In the genomic region with DNA sequence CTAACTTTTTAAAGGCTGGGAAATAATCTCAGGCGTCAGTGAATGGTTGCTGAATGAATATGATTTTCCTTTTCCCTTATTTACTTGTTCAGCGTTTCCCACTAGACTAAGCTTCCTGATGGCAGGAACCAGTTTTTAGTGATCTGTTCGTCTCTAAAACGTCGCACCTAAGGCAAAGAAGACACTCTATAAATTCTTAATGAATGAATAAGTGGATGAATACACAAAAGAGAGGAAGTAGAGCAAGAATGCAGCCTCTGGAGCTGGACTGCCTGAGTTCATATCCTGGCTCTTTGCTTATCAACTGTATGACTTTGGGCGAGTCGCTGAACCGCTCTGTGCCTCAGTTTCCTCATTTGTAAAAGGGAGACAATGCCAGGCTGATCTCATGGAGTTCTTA, we compare ENCODE assay signal across 18 cellular contexts. TPM values are rescaled to one million over a fixed set of nuclear protein-coding genes. Genes with fewer than 3 reads are reported as not detected.
DNase-seq lines count a peak whose midpoint lies in the region; ATAC-seq and TF ChIP-seq lines count a peak whose summit lies in the region.
"Had no signal": no experiment of that assay in that cellular context is flagged by ENCODE, and none has a peak within 500 bp of the region (broad histone marks: within the 10 kb centered on the region; RNA-seq: fewer than 3 reads in every experiment).

No MANE protein-coding gene starts in this region.

- POLR2A ChIA-PET in PC-9 (lab: Charles Lee; ENCODE audit: unreplicated experiment): no interaction called here

- ATAC-seq in GM21529 (IDR thresholded peaks at IDR 0.05; ENCODE audit: unreplicated experiment): no peak
- ATAC-seq: GM12878, K562 had no signal

- in situ Hi-C loops in GM23248 (cut with MboI): no loop called here

- H3K9me2 ChIP-seq in PC-9 (ENCODE audit: insufficient read depth) (no peaks in the 10 kb centered on the region), GM23248 (ENCODE audit: insufficient read depth) (no peaks in the 10 kb centered on the region)

- H3K27ac ChIP-seq in PC-9: peak overlapping the region; percentile 80
- peak overlapping the region; percentile 98 for H3K27ac ChIP-seq in epithelial cell of prostate
- H3K27ac ChIP-seq in GM23248: no peak overlapping the region
- H3K27ac ChIP-seq: BLaER1 treated with 17β-estradiol and CSF1 and Interleukin-3, amounts not matched to agents 10 nM and 100 nM; HL-60 had no signal

- H3K4me2 ChIP-seq in PC-9 (peak overlapping the region; percentile 53), GM23248 (ENCODE audit: unreplicated experiment) (no peak overlapping the region)
- H3K4me2 ChIP-seq: BLaER1 treated with 17β-estradiol and CSF1 and Interleukin-3, amounts not matched to agents 10 nM and 100 nM had no signal

- H3F3A ChIP-seq in PC-9 (ENCODE audit: insufficient read depth, low read depth): peaks cover 30% of the 10 kb centered on the region
- no peaks in the 10 kb centered on the region for H3F3A ChIP-seq in GM23248 (ENCODE audit: insufficient read depth)

- CTCF ChIA-PET in PC-9 (lab: Charles Lee): interaction anchor here (0.6 kb wide), 1 partner anchor 981 kb away, joined by 4 read pairs; no protein-coding TSS in a partner anchor

- H3K9ac ChIP-seq in GM23248: no peak overlapping the region
- H3K9ac ChIP-seq: BLaER1 treated with 17β-estradiol and CSF1 and Interleukin-3, amounts not matched to agents 10 nM and 100 nM had no signal

- WGBS in GM23248 (ENCODE audit: low coverage in 1 of 2, low lambda C conversion rate in 2 of 2, missing lambda C conversion rate in 2 of 2), 2 experiments: 44% methylated on average over 8 of the region's 8 CpGs

- no TSS peak for BruUV-seq in PC-9 (replicated peaks; lab: Mats Ljungman, UMichigan)

- H3K36me3 ChIP-seq in PC-9 (ENCODE audit: low read depth) (no peaks in the 10 kb centered on the region; the same call in 1 of the 2 replicates), GM23248 (ENCODE audit: low read depth) (no peaks in the 10 kb centered on the region)
- H3K36me3 ChIP-seq: BLaER1 treated with 17β-estradiol and CSF1 and Interleukin-3, amounts not matched to agents 10 nM and 100 nM; HAP-1 had no signal

- DNase-seq in EL (peak; percentile 10), PC-9 (peak in 1 of 2 experiments; percentile 84), epithelial cell of prostate (ENCODE audit: low read depth, low spot score) (no peak), retina (peak; percentile 27), amygdala (lab: John Stamatoyannopoulos, UW) (no peak), GM23248 (no peak)
- DNase-seq: ACHN; CD4-positive, CD25-positive, alpha-beta regulatory T cell; DMS53 had no signal

- H3K79me2 ChIP-seq in PC-9 (ENCODE audit: low read depth) (peaks cover 75% of the 10 kb centered on the region), GM23248 (ENCODE audit: insufficient read depth) (no peaks in the 10 kb centered on the region)

- intact Hi-C loops in PC-9 (cut with micrococcal nuclease; ENCODE audit: unreplicated experiment): loop anchor here (1.0 kb wide), 1 partner anchor 37 kb away; no protein-coding TSS in a partner anchor

- H4K20me1 ChIP-seq in PC-9 (ENCODE audit: insufficient read depth) (no peaks in the 10 kb centered on the region), GM23248 (ENCODE audit: insufficient read depth) (no peaks in the 10 kb centered on the region)
- H4K20me1 ChIP-seq: BLaER1 treated with 17β-estradiol and CSF1 and Interleukin-3, amounts not matched to agents 10 nM and 100 nM had no signal

- H3K4me3 ChIP-seq in PC-9 (no peak overlapping the region), GM23248 (no peak overlapping the region)
- H3K4me3 ChIP-seq: BLaER1 treated with 17β-estradiol and CSF1 and Interleukin-3, amounts not matched to agents 10 nM and 100 nM; GM12878; HAP-1; K562 had no signal

- no peaks in the 10 kb centered on the region for H3K27me3 ChIP-seq in PC-9 (ENCODE audit: insufficient read depth, low read depth)
- no peaks in the 10 kb centered on the region for H3K27me3 ChIP-seq in GM23248 (replicated peaks; ENCODE audit: insufficient read depth)
- H3K27me3 ChIP-seq: BLaER1 treated with 17β-estradiol and CSF1 and Interleukin-3, amounts not matched to agents 10 nM and 100 nM had no signal

- TF ChIP-seq CTCF in PC-9 (conservative IDR thresholded peaks at IDR 0.05): no peak

- H2AFZ ChIP-seq in PC-9: no peak overlapping the region
- no peak overlapping the region for H2AFZ ChIP-seq in GM23248

- H3K9me3 ChIP-seq in PC-9 (ENCODE audit: insufficient read depth, low read depth) (no peaks in the 10 kb centered on the region), GM23248 (ENCODE audit: low read depth) (no peaks in the 10 kb centered on the region)
- H3K9me3 ChIP-seq: BLaER1 treated with 17β-estradiol and CSF1 and Interleukin-3, amounts not matched to agents 10 nM and 100 nM; HAP-1 had no signal

- H3K4me1 ChIP-seq in PC-9 (replicated peaks; ENCODE audit: insufficient read depth) (peaks cover 45% of the 10 kb centered on the region), GM23248 (ENCODE audit: insufficient read depth) (no peaks in the 10 kb centered on the region)
- H3K4me1 ChIP-seq: BLaER1 treated with 17β-estradiol and CSF1 and Interleukin-3, amounts not matched to agents 10 nM and 100 nM; HAP-1 had no signal

RNA-seq across cellular contexts. Expression of a gene that starts 38.7 kb away (rescaled TPM):
- 4.7 and 6.3 TPM in 2 replicates for total RNA-seq in PC-9 (2021)
- total RNA-seq in GM23248 (2014; rRNA removed; shearing (Covaris generic)): not detected in 2 replicates
- polyA plus RNA-seq in GM23248 (2016; fragmentation: Nextera tagmentation; extraction: Ambion mirVana): not detected in 2 replicates
- total RNA-seq: A172, G401, H1, K562 had no signal
- polyA plus RNA-seq: GM12878 had no signal

Comparison
In these comparisons a context has a peak if more than half of its experiments do, and no peak if none do; other contexts are left out.
1. DNase-seq: peak in EL (single experiment) and retina (single experiment); none in epithelial cell of prostate (single experiment), amygdala (0 of 56) and GM23248 (single experiment).